2 cellular contexts compared by ENCODE assay signal in the genomic region with DNA sequence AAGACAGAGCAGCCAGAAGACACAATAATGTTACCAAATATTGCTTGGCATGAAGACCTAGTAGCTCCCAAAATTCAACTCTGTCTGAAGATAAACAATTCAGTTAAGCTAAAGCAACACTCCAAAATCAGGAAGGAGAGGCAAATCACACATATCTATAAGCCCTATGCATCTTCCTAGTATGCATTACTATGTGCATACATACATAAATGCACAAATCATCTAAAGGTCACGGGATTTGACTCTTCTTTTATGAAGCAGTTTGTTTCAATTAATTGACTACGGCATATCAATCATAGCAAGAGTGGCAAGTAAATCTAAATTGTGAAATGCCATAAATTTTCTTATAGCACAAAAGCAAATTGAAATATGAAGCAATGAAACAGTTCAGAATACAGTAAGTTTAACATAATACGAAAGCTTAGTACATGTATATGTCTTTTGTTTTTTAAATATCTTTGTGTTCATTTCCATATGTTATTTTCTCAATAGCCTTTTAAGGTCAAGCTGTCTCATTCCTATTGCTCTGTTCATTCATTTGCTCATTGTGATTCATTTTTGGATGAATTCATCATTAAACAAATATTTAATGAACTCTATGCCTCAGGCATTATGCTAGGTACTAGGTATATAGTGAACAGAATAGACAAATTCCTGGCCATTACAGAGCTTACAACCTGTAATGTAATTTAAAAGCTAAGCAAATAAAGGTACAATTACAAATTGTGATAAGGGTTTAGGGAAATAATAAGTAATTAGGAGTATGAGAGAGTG.
TF ChIP-seq lines count a peak whose summit lies in the region.

No MANE protein-coding gene starts in this region.

TF ChIP-seq in SK-N-SH, 30 proteins besides CTCF, POLR2A, EP300 and RAD21:
- TF ChIP-seq, protein P1, sequence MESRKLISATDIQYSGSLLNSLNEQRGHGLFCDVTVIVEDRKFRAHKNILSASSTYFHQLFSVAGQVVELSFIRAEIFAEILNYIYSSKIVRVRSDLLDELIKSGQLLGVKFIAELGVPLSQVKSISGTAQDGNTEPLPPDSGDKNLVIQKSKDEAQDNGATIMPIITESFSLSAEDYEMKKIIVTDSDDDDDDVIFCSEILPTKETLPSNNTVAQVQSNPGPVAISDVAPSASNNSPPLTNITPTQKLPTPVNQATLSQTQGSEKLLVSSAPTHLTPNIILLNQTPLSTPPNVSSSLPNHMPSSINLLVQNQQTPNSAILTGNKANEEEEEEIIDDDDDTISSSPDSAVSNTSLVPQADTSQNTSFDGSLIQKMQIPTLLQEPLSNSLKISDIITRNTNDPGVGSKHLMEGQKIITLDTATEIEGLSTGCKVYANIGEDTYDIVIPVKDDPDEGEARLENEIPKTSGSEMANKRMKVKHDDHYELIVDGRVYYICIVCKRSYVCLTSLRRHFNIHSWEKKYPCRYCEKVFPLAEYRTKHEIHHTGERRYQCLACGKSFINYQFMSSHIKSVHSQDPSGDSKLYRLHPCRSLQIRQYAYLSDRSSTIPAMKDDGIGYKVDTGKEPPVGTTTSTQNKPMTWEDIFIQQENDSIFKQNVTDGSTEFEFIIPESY (IDR thresholded peaks at IDR 0.05; ENCODE audit: borderline replicate concordance, low read depth) = no peak
- TF ChIP-seq, protein P2, sequence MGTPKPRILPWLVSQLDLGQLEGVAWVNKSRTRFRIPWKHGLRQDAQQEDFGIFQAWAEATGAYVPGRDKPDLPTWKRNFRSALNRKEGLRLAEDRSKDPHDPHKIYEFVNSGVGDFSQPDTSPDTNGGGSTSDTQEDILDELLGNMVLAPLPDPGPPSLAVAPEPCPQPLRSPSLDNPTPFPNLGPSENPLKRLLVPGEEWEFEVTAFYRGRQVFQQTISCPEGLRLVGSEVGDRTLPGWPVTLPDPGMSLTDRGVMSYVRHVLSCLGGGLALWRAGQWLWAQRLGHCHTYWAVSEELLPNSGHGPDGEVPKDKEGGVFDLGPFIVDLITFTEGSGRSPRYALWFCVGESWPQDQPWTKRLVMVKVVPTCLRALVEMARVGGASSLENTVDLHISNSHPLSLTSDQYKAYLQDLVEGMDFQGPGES (IDR thresholded peaks at IDR 0.05; ENCODE audit: low read depth, low read length) = no peak
- no peak for TF ChIP-seq TAF1 (IDR thresholded peaks at IDR 0.05; ENCODE audit: borderline replicate concordance, low read depth, low read length)
- no peak for TF ChIP-seq SIN3A (IDR thresholded peaks at IDR 0.05; ENCODE audit: borderline replicate concordance, low read depth, low read length)
- no peak for TF ChIP-seq GABPA (IDR thresholded peaks at IDR 0.05; ENCODE audit: low read depth)
- TF ChIP-seq EZH2phosphoT487 (IDR thresholded peaks at IDR 0.05; ENCODE audit: borderline replicate concordance, low read depth) = no peak
- no peak for TF ChIP-seq RCOR1 (IDR thresholded peaks at IDR 0.05; ENCODE audit: low read length)
- no peak for TF ChIP-seq NRF1 (IDR thresholded peaks at IDR 0.05; ENCODE audit: low read depth, low read length)

TF ChIP-seq in SK-N-SH treated with all-trans-retinoic acid at 6 μM for 48 hours, 23 proteins besides CTCF, POLR2A, EP300 and RAD21 (continued from another document):
- TF ChIP-seq PPARA (CRISPR knock-in tag; IDR thresholded peaks at IDR 0.05; ENCODE audit: borderline replicate concordance) (no peak), ZFP30 (CRISPR knock-in tag; IDR thresholded peaks at IDR 0.05) (no peak), ZC3H10 (CRISPR knock-in tag; IDR thresholded peaks at IDR 0.05) (no peak), TOX (CRISPR knock-in tag; IDR thresholded peaks at IDR 0.05; ENCODE audit: borderline replicate concordance) (no peak), PATZ1 (CRISPR knock-in tag; IDR thresholded peaks at IDR 0.05; ENCODE audit: borderline replicate concordance) (no peak), RARB (CRISPR knock-in tag; IDR thresholded peaks at IDR 0.05) (no peak), ZNF8 (CRISPR knock-in tag; IDR thresholded peaks at IDR 0.05) (no peak), ZNF70 (CRISPR knock-in tag; IDR thresholded peaks at IDR 0.05) (no peak), CSRNP3 (CRISPR knock-in tag; IDR thresholded peaks at IDR 0.05) (no peak), TCF4 (CRISPR knock-in tag; IDR thresholded peaks at IDR 0.05; ENCODE audit: borderline replicate concordance) (no peak), BACH2 (CRISPR knock-in tag; IDR thresholded peaks at IDR 0.05; ENCODE audit: borderline replicate concordance) (no peak), OSR1 (CRISPR knock-in tag; IDR thresholded peaks at IDR 0.05) (no peak), CSDC2 (CRISPR knock-in tag; IDR thresholded peaks at IDR 0.05) (no peak), SNAI2 (CRISPR knock-in tag; IDR thresholded peaks at IDR 0.05) (no peak)
